ENCODE assay signal across 18 cellular contexts in genomic region chr11:68168694-68169093, GRCh38. TPM values are rescaled to one million over a fixed set of nuclear protein-coding genes. Genes with fewer than 3 reads are reported as not detected.
DNase-seq lines count a peak whose midpoint lies in the region; ATAC-seq and TF ChIP-seq lines count a peak whose summit lies in the region.
"Had no signal": no experiment of that assay in that cellular context is flagged by ENCODE, and none has a peak within 500 bp of the region (broad histone marks: within the 10 kb centered on the region; RNA-seq: fewer than 3 reads in every experiment).

No MANE protein-coding gene starts in this region.

- TF ChIP-seq CTCF in right lobe of liver (IDR thresholded peaks at IDR 0.05) (no peak), esophagus squamous epithelium (IDR thresholded peaks at IDR 0.05) (no peak)

- H3K9me3 ChIP-seq in right lobe of liver = no peaks in the 10 kb centered on the region
- no peaks in the 10 kb centered on the region for H3K9me3 ChIP-seq in esophagus squamous epithelium
- H3K9me3 ChIP-seq: BLaER1 treated with 17β-estradiol and CSF1 and Interleukin-3, amounts not matched to agents 10 nM and 100 nM; HAP-1 had no signal

- H3K36me3 ChIP-seq in right lobe of liver (peaks cover 0 to 55% (median 14%) of the 10 kb centered on the region in 4 donors), esophagus squamous epithelium (peaks cover 15 to 100% (median 51%) of the 10 kb centered on the region in 3 donors)

- no peaks in the 10 kb centered on the region for H3K27me3 ChIP-seq in right lobe of liver
- H3K27me3 ChIP-seq in esophagus squamous epithelium = no peaks in the 10 kb centered on the region
- H3K27me3 ChIP-seq: BLaER1 treated with 17β-estradiol and CSF1 and Interleukin-3, amounts not matched to agents 10 nM and 100 nM had no signal

- DNase-seq in Caki2 (ENCODE audit: low read depth) = peak; percentile 41
- peak; percentile 30 for DNase-seq in kidney tubule cell (ENCODE audit: low spot score)
- DNase-seq in right lobe of liver = peak; percentile 47 to 75 (median 69)
- peak; percentile 63 for DNase-seq in renal cortical epithelial cell (ENCODE audit: low read depth)
- no peak for DNase-seq in esophagus squamous epithelium (lab: John Stamatoyannopoulos, UW)
- no peak for DNase-seq in superior temporal gyrus (ENCODE audit: extremely low spot score)
- no peak for DNase-seq in HT-29 (ENCODE audit: low spot score)
- DNase-seq: 8988T; CD8-positive, alpha-beta T cell; DMS 273 treated with DMSO at 0.1 percent for 48 hours; DMS53; DND-41; EL; GM23248; IMR-90 had no signal

- in situ Hi-C loops in Caki2 (cut with HindIII; ENCODE audit: low pct_unique_long_range_greater_than_20kb, low sequenced_read_pairs) = no loop called here

- TF ChIP-seq POLR2A in right lobe of liver (IDR thresholded peaks at IDR 0.05) (no peak), esophagus squamous epithelium (IDR thresholded peaks at IDR 0.05) (no peak)

- H3K4me1 ChIP-seq in right lobe of liver (peaks cover 0 to 44% (median 23%) of the 10 kb centered on the region in 4 donors), esophagus squamous epithelium (peaks cover 0 to 8% (median 0%) of the 10 kb centered on the region in 3 donors)
- H3K4me1 ChIP-seq: BLaER1 treated with 17β-estradiol and CSF1 and Interleukin-3, amounts not matched to agents 10 nM and 100 nM had no signal

- H3K4me3 ChIP-seq in right lobe of liver (no peak overlapping the region), esophagus squamous epithelium (no peak overlapping the region)
- H3K4me3 ChIP-seq: BLaER1 treated with 17β-estradiol and CSF1 and Interleukin-3, amounts not matched to agents 10 nM and 100 nM; GM23248; HAP-1 had no signal

- ATAC-seq in right lobe of liver = peak; percentile 83 to 94 (median 92)
- no peak for ATAC-seq in activated CD4-positive, CD25-positive, alpha-beta regulatory T cell treated with anti-CD3 and anti-CD28 coated beads, Interleukin-2, amount 50 U/mL, for 24 hours
- ATAC-seq: CD8-positive, alpha-beta T cell had no signal

- 12% methylated on average over 5 of the region's 5 CpGs for WGBS in right lobe of liver (ENCODE audit: insufficient coverage, low coverage, low lambda C conversion rate, missing lambda C conversion rate)
- 95 to 97% methylated on average over 5 of the region's 5 CpGs for WGBS in esophagus squamous epithelium, 2 donors

- intact Hi-C loops in right lobe of liver (cut with DNase I) = no loop called here
- intact Hi-C loops in esophagus squamous epithelium (cut with DNase I) = no loop called here

- H3K27ac ChIP-seq in right lobe of liver (no peak overlapping the region), esophagus squamous epithelium (no peak overlapping the region)
- H3K27ac ChIP-seq: BLaER1 treated with 17β-estradiol and CSF1 and Interleukin-3, amounts not matched to agents 10 nM and 100 nM; GM23248 had no signal

RNA-seq across cellular contexts. Expression of gene KMT5B, which starts 44.4 kb away (rescaled TPM):
- 2.2 and 3.8 TPM in 2 replicates for total RNA-seq in Caki2 (2014; rRNA removed; shearing (Covaris generic); ENCODE audit: low replicate concordance)
- total RNA-seq in right lobe of liver (10 to 100 TPM; 14.3 to 25.9 (median 17.6) TPM), renal cortical epithelial cell (19.6 and 52.2 TPM in 2 replicates), esophagus squamous epithelium (10 to 100 TPM; 18.4 to 37.6 (median 21.9) TPM)
- total RNA-seq in HT-29 (2014; rRNA removed; shearing (Covaris generic)) = 26.5 and 27.2 TPM in 2 replicates

RNA-seq across cellular contexts. Expression of gene CHKA, which starts 47.5 kb away (rescaled TPM):
- total RNA-seq in Caki2 (2014; rRNA removed; shearing (Covaris generic); ENCODE audit: low replicate concordance) = 24.0 and 41.2 TPM in 2 replicates
- total RNA-seq in right lobe of liver = 10 to 100 TPM; 15.1 to 35.8 (median 28.5) TPM
- total RNA-seq in renal cortical epithelial cell = 6.6 and 23.6 TPM in 2 replicates
- 10 to 100 TPM in 1 of 4 donors, 1 to 10 TPM in 3; 1.1 to 13.0 (median 4.2) TPM for total RNA-seq in esophagus squamous epithelium
- 67.9 and 79.4 TPM in 2 replicates for total RNA-seq in HT-29 (2014; rRNA removed; shearing (Covaris generic))

Comparison
In these comparisons a context has a peak if more than half of its experiments do, and no peak if none do; other contexts are left out.
1. DNase-seq: peak in Caki2 (single experiment), kidney tubule cell (single experiment), right lobe of liver (3 of 3) and renal cortical epithelial cell (single experiment); none in esophagus squamous epithelium (single experiment), superior temporal gyrus (single experiment) and HT-29 (single experiment).
2. ATAC-seq: peak in right lobe of liver (4 of 4); none in activated CD4-positive, CD25-positive, alpha-beta regulatory T cell treated with anti-CD3 and anti-CD28 coated beads, Interleukin-2, amount 50 U/mL, for 24 hours (0 of 2).